In genomic region chr6:96917098-96917497, GRCh38 we compare ENCODE assay signal across 21 cellular contexts. TPM values are rescaled to one million over a fixed set of nuclear protein-coding genes. Genes with fewer than 3 reads are reported as not detected.
"Had no signal": no experiment of that assay in that cellular context is flagged by ENCODE, and none has a peak within 500 bp of the region (broad histone marks: within the 10 kb centered on the region; RNA-seq: fewer than 3 reads in every experiment).

No MANE protein-coding gene starts in this region.

- H3K27ac ChIP-seq: esophagus squamous epithelium, spleen, testis, upper lobe of left lung had no signal

- H3K27me3 ChIP-seq: spleen, testis, upper lobe of left lung had no signal

- DNase-seq: activated B cell treated with CpG ODN at 0.5 μM for 24 hours; activated CD4-positive, alpha-beta memory T cell treated with anti-CD3 and anti-CD28 coated beads for 36 hours; activated CD4-positive, alpha-beta T cell treated with anti-CD3 and anti-CD28 coated beads for 4 hours; activated CD8-positive, alpha-beta memory T cell treated with anti-CD3 and anti-CD28 coated beads, Interleukin-2, amount 10 ng/mL, durations not matched to agents 7 days and 5 days; activated naive CD4-positive, alpha-beta T cell treated with anti-CD3 and anti-CD28 coated beads, Interleukin-2, amount 10 ng/mL, durations not matched to agents 7 days and 5 days; activated naive CD8-positive, alpha-beta T cell treated with anti-CD3 and anti-CD28 coated beads, Interleukin-2, amount 50 U/mL, for 24 hours; anterior cingulate cortex; caudate nucleus; effector memory CD8-positive, alpha-beta T cell; esophagus squamous epithelium; immature natural killer cell; left ventricle myocardium superior; retina; spleen; stimulated activated CD4-positive, alpha-beta T cell treated with anti-CD3 and anti-CD28 coated beads, Interleukin-4, amount 100 ng/mL, for 4 hours; testis; upper lobe of left lung had no signal

- H3K9me3 ChIP-seq: esophagus squamous epithelium, spleen, testis, upper lobe of left lung had no signal

- H3K36me3 ChIP-seq: esophagus squamous epithelium, spleen, upper lobe of left lung had no signal

- ATAC-seq: activated CD8-positive, alpha-beta memory T cell treated with anti-CD3 and anti-CD28 coated beads, Interleukin-2, amount 10 ng/mL, durations not matched to agents 7 days and 5 days; activated naive CD8-positive, alpha-beta T cell treated with anti-CD3 and anti-CD28 coated beads, Interleukin-2, amount 50 U/mL, for 24 hours; effector memory CD8-positive, alpha-beta T cell; left ventricle myocardium superior; stimulated activated memory B cell treated with anti-CD40 and anti-IgM and Interleukin-4, amounts not matched to agents 10 μg/mL and 1 μg/mL and 100 μg/mL, for 72 hours had no signal

- H3K4me3 Mint-ChIP-seq: activated B cell treated with CpG ODN at 0.5 μM for 24 hours; activated CD4-positive, alpha-beta memory T cell treated with anti-CD3 and anti-CD28 coated beads for 36 hours; activated CD8-positive, alpha-beta memory T cell treated with anti-CD3 and anti-CD28 coated beads, Interleukin-2, amount 10 ng/mL, durations not matched to agents 7 days and 5 days; activated naive CD4-positive, alpha-beta T cell treated with anti-CD3 and anti-CD28 coated beads, Interleukin-2, amount 10 ng/mL, durations not matched to agents 7 days and 5 days; activated naive CD8-positive, alpha-beta T cell treated with anti-CD3 and anti-CD28 coated beads, Interleukin-2, amount 50 U/mL, for 24 hours; brain; effector memory CD8-positive, alpha-beta T cell; immature natural killer cell; stimulated activated memory B cell treated with anti-CD40 and anti-IgM and Interleukin-4, amounts not matched to agents 10 μg/mL and 1 μg/mL and 100 μg/mL, for 72 hours had no signal

- H3K9me3 Mint-ChIP-seq: activated B cell treated with CpG ODN at 0.5 μM for 24 hours; activated CD4-positive, alpha-beta memory T cell treated with anti-CD3 and anti-CD28 coated beads for 36 hours; activated naive CD4-positive, alpha-beta T cell treated with anti-CD3 and anti-CD28 coated beads, Interleukin-2, amount 10 ng/mL, durations not matched to agents 7 days and 5 days; activated naive CD8-positive, alpha-beta T cell treated with anti-CD3 and anti-CD28 coated beads, Interleukin-2, amount 50 U/mL, for 24 hours; effector memory CD8-positive, alpha-beta T cell; immature natural killer cell; stimulated activated memory B cell treated with anti-CD40 and anti-IgM and Interleukin-4, amounts not matched to agents 10 μg/mL and 1 μg/mL and 100 μg/mL, for 72 hours had no signal

- H3K4me3 ChIP-seq: esophagus squamous epithelium, spleen, testis, upper lobe of left lung had no signal

- H3K4me1 ChIP-seq: esophagus squamous epithelium, spleen, testis, upper lobe of left lung had no signal

- H3K27ac Mint-ChIP-seq: activated B cell treated with CpG ODN at 0.5 μM for 24 hours; activated CD4-positive, alpha-beta memory T cell treated with anti-CD3 and anti-CD28 coated beads for 36 hours; activated CD8-positive, alpha-beta memory T cell treated with anti-CD3 and anti-CD28 coated beads, Interleukin-2, amount 10 ng/mL, durations not matched to agents 7 days and 5 days; activated naive CD4-positive, alpha-beta T cell treated with anti-CD3 and anti-CD28 coated beads, Interleukin-2, amount 10 ng/mL, durations not matched to agents 7 days and 5 days; activated naive CD8-positive, alpha-beta T cell treated with anti-CD3 and anti-CD28 coated beads, Interleukin-2, amount 50 U/mL, for 24 hours; brain; effector memory CD8-positive, alpha-beta T cell; immature natural killer cell; stimulated activated memory B cell treated with anti-CD40 and anti-IgM and Interleukin-4, amounts not matched to agents 10 μg/mL and 1 μg/mL and 100 μg/mL, for 72 hours had no signal

- H3K36me3 Mint-ChIP-seq: activated CD4-positive, alpha-beta memory T cell treated with anti-CD3 and anti-CD28 coated beads for 36 hours; activated naive CD4-positive, alpha-beta T cell treated with anti-CD3 and anti-CD28 coated beads, Interleukin-2, amount 10 ng/mL, durations not matched to agents 7 days and 5 days; brain; immature natural killer cell; stimulated activated memory B cell treated with anti-CD40 and anti-IgM and Interleukin-4, amounts not matched to agents 10 μg/mL and 1 μg/mL and 100 μg/mL, for 72 hours had no signal

RNA-seq across cellular contexts. Expression of gene KLHL32, which starts 7.4 kb away (rescaled TPM):
- total RNA-seq: dermis microvascular lymphatic vessel endothelial cell, esophagus squamous epithelium, posterior vena cava had no signal
